20 cellular contexts compared by ENCODE assay signal in the genomic region with DNA sequence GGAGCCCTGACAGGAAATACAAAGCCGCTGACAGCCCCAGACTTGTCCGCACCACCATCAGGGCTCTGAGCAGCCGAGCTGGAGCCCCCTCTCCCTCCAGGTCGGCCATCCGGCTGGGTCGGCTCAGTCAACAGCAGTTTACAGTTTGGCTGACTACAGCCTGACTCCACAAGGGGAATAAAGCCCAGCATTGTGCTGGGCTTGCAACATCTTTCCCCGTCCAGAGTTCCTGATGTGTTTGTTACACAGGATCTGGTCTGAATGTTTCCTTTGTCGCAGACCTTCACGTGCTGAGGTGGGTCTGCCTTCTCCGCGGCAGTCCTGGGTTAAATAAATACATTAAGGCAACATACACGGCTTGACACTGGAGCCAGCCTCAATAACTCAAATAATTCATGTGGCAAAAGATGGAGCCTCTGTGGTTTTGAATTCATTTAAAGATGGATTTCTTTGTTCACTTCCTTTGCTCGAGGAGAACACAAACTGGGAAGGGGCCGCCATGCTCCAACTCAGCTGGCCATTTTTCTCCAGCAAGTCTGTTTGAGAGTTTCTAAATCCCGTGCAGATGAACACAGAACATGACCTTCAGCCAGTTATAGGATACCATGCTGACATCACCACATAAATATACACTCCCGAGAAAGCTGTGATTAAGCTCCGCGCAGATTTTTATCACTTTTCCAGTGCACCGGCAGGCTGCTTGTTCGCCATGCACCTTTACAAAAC.
DNase-seq lines count a peak whose midpoint lies in the region; ATAC-seq and TF ChIP-seq lines count a peak whose summit lies in the region.
"Had no signal": no experiment of that assay in that cellular context is flagged by ENCODE, and none has a peak within 500 bp of the region (broad histone marks: within the 10 kb centered on the region; RNA-seq: fewer than 3 reads in every experiment).

No MANE protein-coding gene starts in this region.

- ATAC-seq in HG02571 (IDR thresholded peaks at IDR 0.05; ENCODE audit: unreplicated experiment) (no peak), HG03439 (IDR thresholded peaks at IDR 0.05; ENCODE audit: unreplicated experiment) (no peak)
- ATAC-seq: CD8-positive, alpha-beta T cell; naive thymus-derived CD8-positive, alpha-beta T cell had no signal

- CTCF ChIA-PET in HEK293T (lab: Yijun Ruan, JAX) = no interaction called here

- no peaks in the 10 kb centered on the region for H3K9me3 ChIP-seq in hepatocyte (ENCODE audit: low read depth)
- no peaks in the 10 kb centered on the region for H3K9me3 ChIP-seq in MM.1S (replicated peaks; ENCODE audit: insufficient read depth, low read length)
- H3K9me3 ChIP-seq: stomach had no signal

- H4K20me1 ChIP-seq in hepatocyte (ENCODE audit: insufficient read depth, poor library complexity, severe bottlenecking) (no peaks in the 10 kb centered on the region), MM.1S (ENCODE audit: insufficient read depth, low read length) (no peaks in the 10 kb centered on the region)

- DNase-seq in HEK293T (ENCODE audit: extremely low spot score) (peak; percentile 57), NCI-H69 (lab: John Stamatoyannopoulos, UW) (peak; percentile 51), hepatocyte (ENCODE audit: low spot score) (peak; percentile 36), SHP77 (lab: John Stamatoyannopoulos, UW) (no peak), MM.1S (no peak)
- DNase-seq: activated CD4-positive, alpha-beta T cell treated with anti-CD3 and anti-CD28 coated beads, Interleukin-2, amount 50 U/mL, for 4 hours; activated naive CD4-positive, alpha-beta T cell; CD8-positive, alpha-beta T cell; DND-41; dorsolateral prefrontal cortex; naive thymus-derived CD8-positive, alpha-beta T cell; NCI-H1105; NCI-H526 treated with DMSO at 0.1 percent for 48 hours; OCI-M1; stomach; WERI-Rb-1 had no signal

- H2AFZ ChIP-seq in hepatocyte (no peak overlapping the region), MM.1S (ENCODE audit: low read length) (no peak overlapping the region)

- TF ChIP-seq CTCF in hepatocyte (IDR thresholded peaks at IDR 0.05; ENCODE audit: poor library complexity) = no peak
- no peak for TF ChIP-seq CTCF in MM.1S (IDR thresholded peaks at IDR 0.05; ENCODE audit: low read length)

- H3K9me2 ChIP-seq in hepatocyte (replicated peaks; ENCODE audit: insufficient read depth) = no peaks in the 10 kb centered on the region
- no peaks in the 10 kb centered on the region for H3K9me2 ChIP-seq in MM.1S (replicated peaks; ENCODE audit: insufficient read depth, low read length)

- 58% methylated on average over 20 of the region's 20 CpGs for WGBS in hepatocyte (ENCODE audit: low lambda C conversion rate, missing lambda C conversion rate)

- POLR2A ChIA-PET in HEK293T (lab: Yijun Ruan, JAX) = interaction anchor here (0.7 to 1.0 kb wide), 3 partner anchors 10 to 145 kb away, joined by 3 read pairs; no protein-coding TSS in a partner anchor

- H3K4me1 ChIP-seq in hepatocyte (ENCODE audit: insufficient read depth) = peaks cover 12% of the 10 kb centered on the region
- H3K4me1 ChIP-seq in rectal smooth muscle tissue (ENCODE audit: control insufficient read depth, insufficient read depth, low read length) = peaks cover 5% of the 10 kb centered on the region
- H3K4me1 ChIP-seq in MM.1S (ENCODE audit: low read length) = no peaks in the 10 kb centered on the region
- H3K4me1 ChIP-seq: stomach had no signal

- no peaks in the 10 kb centered on the region for H3K27me3 ChIP-seq in hepatocyte
- H3K27me3 ChIP-seq in rectal smooth muscle tissue (ENCODE audit: control insufficient read depth, insufficient read depth, low read length) = no peaks in the 10 kb centered on the region
- no peaks in the 10 kb centered on the region for H3K27me3 ChIP-seq in MM.1S (replicated peaks; ENCODE audit: insufficient read depth, low read length)
- H3K27me3 ChIP-seq: cardiac muscle cell, dorsolateral prefrontal cortex, stomach had no signal

- H3K9ac ChIP-seq in rectal smooth muscle tissue (ENCODE audit: low read length) (no peak overlapping the region), MM.1S (ENCODE audit: low read length) (no peak overlapping the region)

- H3K27ac ChIP-seq in hepatocyte (peak overlapping the region; percentile 62), rectal smooth muscle tissue (ENCODE audit: low read depth, low read length) (peak overlapping the region; percentile 61), MM.1S (ENCODE audit: low read length) (no peak overlapping the region)
- H3K27ac ChIP-seq: cardiac muscle cell, dorsolateral prefrontal cortex, stomach, WERI-Rb-1 had no signal

- H3K4me2 ChIP-seq in hepatocyte = peak overlapping the region; percentile 35
- H3K4me2 ChIP-seq in MM.1S (ENCODE audit: low read depth, low read length) = no peak overlapping the region

- H3K4me3 ChIP-seq in hepatocyte = no peak overlapping the region
- H3K4me3 ChIP-seq in rectal smooth muscle tissue (ENCODE audit: low read length) = no peak overlapping the region
- H3K4me3 ChIP-seq in MM.1S (ENCODE audit: low read length) = no peak overlapping the region
- H3K4me3 ChIP-seq: cardiac muscle cell, stomach had no signal

- H3K79me2 ChIP-seq in hepatocyte (no peaks in the 10 kb centered on the region), MM.1S (ENCODE audit: low read length) (no peaks in the 10 kb centered on the region)

- H3K36me3 ChIP-seq in hepatocyte (replicated peaks; ENCODE audit: insufficient read depth, low read depth) = no peaks in the 10 kb centered on the region
- H3K36me3 ChIP-seq in rectal smooth muscle tissue (ENCODE audit: control insufficient read depth, insufficient read depth, low read length) = no peaks in the 10 kb centered on the region
- H3K36me3 ChIP-seq in MM.1S (replicated peaks; ENCODE audit: insufficient read depth, low read length) = no peaks in the 10 kb centered on the region
- H3K36me3 ChIP-seq: cardiac muscle cell, stomach, WERI-Rb-1 had no signal

- H3F3A ChIP-seq in MM.1S (ENCODE audit: insufficient read depth, low read length) = no peaks in the 10 kb centered on the region

TF ChIP-seq in HEK293T, 16 proteins besides CTCF, POLR2A, EP300 and RAD21:
- TF ChIP-seq CTBP1 (IDR thresholded peaks at IDR 0.05; ENCODE audit: borderline replicate concordance) (peak; percentile 11; the same call in 1 of the 2 replicates), FOXM1 (IDR thresholded peaks at IDR 0.05; ENCODE audit: borderline replicate concordance) (no peak), ZNF384 (IDR thresholded peaks at IDR 0.05) (no peak), SP1 (IDR thresholded peaks at IDR 0.05) (no peak), TARDBP (IDR thresholded peaks at IDR 0.05) (no peak), L3MBTL2 (conservative IDR thresholded peaks at IDR 0.05) (peak; percentile 74), ELF4 (IDR thresholded peaks at IDR 0.05) (no peak)
TF ChIP-seq in HEK293T: peak in this region for 2.

Comparison
In these comparisons a context has a peak if more than half of its experiments do, and no peak if none do; other contexts are left out.
1. DNase-seq: peak in HEK293T (single experiment), NCI-H69 (single experiment) and hepatocyte (single experiment); none in SHP77 (0 of 2) and MM.1S (single experiment).